19 cellular contexts compared by ENCODE assay signal in genomic region chr4:181845617-181846016, GRCh38.
A peak's percentile ranks its signal among the peaks of the same experiment; 100 is the strongest.
DNase-seq lines count a peak whose midpoint lies in the region; ATAC-seq, FAIRE-seq and TF ChIP-seq lines count a peak whose summit lies in the region.
"Had no signal": no experiment of that assay in that cellular context is flagged by ENCODE, and none has a peak within 500 bp of the region (broad histone marks: within the 10 kb centered on the region; RNA-seq: fewer than 3 reads in every experiment).

No MANE protein-coding gene starts in this region.

- H3K36me3 Mint-ChIP-seq in MCF 10A (ENCODE audit: insufficient read depth, unreplicated experiment) = no peaks in the 10 kb centered on the region
- H3K36me3 Mint-ChIP-seq in WTC11 = no peaks in the 10 kb centered on the region
- no peaks in the 10 kb centered on the region for H3K36me3 Mint-ChIP-seq in endothelial cell (ENCODE audit: low read depth, unreplicated experiment)
- H3K36me3 Mint-ChIP-seq: CD4-positive, CD25-positive, alpha-beta regulatory T cell; IgD-negative memory B cell had no signal

- H3K4me1 Mint-ChIP-seq in MCF 10A (ENCODE audit: insufficient read depth, unreplicated experiment) (peaks cover 7% of the 10 kb centered on the region), WTC11 (no peaks in the 10 kb centered on the region), endothelial cell (ENCODE audit: unreplicated experiment) (peaks cover under 1% of the 10 kb centered on the region)
- H3K4me1 Mint-ChIP-seq: CD4-positive, CD25-positive, alpha-beta regulatory T cell; IgD-negative memory B cell had no signal

- H3K27me3 ChIP-seq in breast epithelium (no peaks in the 10 kb centered on the region), bronchial epithelial cell (ENCODE audit: control insufficient read depth, insufficient read depth, low read length) (no peaks in the 10 kb centered on the region)
- H3K27me3 ChIP-seq: BLaER1 had no signal

- no peak overlapping the region for H3K27ac Mint-ChIP-seq in MCF 10A (ENCODE audit: low read depth, unreplicated experiment)
- H3K27ac Mint-ChIP-seq in WTC11 = no peak overlapping the region
- H3K27ac Mint-ChIP-seq in endothelial cell (ENCODE audit: unreplicated experiment) = no peak overlapping the region
- H3K27ac Mint-ChIP-seq: CD4-positive, CD25-positive, alpha-beta regulatory T cell; IgD-negative memory B cell had no signal

- DNase-seq in MCF 10A (ENCODE audit: unreplicated experiment) = peak; percentile 42
- no peak for DNase-seq in breast epithelium (ENCODE audit: low spot score in 2 of 2)
- DNase-seq in bronchial epithelial cell (ENCODE audit: low read depth) = peak; percentile 51
- DNase-seq in WTC11 (ENCODE audit: low spot score) = no peak
- DNase-seq in endothelial cell (ENCODE audit: low spot score) = no peak
- DNase-seq: 8988T; AML-193; Calu3; CD4-positive, CD25-positive, alpha-beta regulatory T cell; DMS 273 treated with DMSO at 0.1 percent for 48 hours; DND-41; GDM1 had no signal

- H3K27me3 Mint-ChIP-seq in MCF 10A (ENCODE audit: insufficient read depth, unreplicated experiment) (no peaks in the 10 kb centered on the region), WTC11 (ENCODE audit: low read depth) (no peaks in the 10 kb centered on the region), endothelial cell (ENCODE audit: unreplicated experiment) (peaks cover 2% of the 10 kb centered on the region)
- H3K27me3 Mint-ChIP-seq: CD4-positive, CD25-positive, alpha-beta regulatory T cell; IgD-negative memory B cell had no signal

- no peak for TF ChIP-seq CTCF in MCF 10A (IDR thresholded peaks at IDR 0.05; ENCODE audit: unreplicated experiment)
- TF ChIP-seq CTCF in breast epithelium (IDR thresholded peaks at IDR 0.05) = no peak
- TF ChIP-seq CTCF in bronchial epithelial cell (IDR thresholded peaks at IDR 0.05; ENCODE audit: insufficient read depth, low read length, severe bottlenecking) = no peak
- TF ChIP-seq CTCF in WTC11 (IDR thresholded peaks at IDR 0.05) = no peak
- no peak for TF ChIP-seq CTCF in endothelial cell (IDR thresholded peaks at IDR 0.05; ENCODE audit: unreplicated experiment)

- ATAC-seq in esophagus mucosa = peak; percentile 73
- ATAC-seq in WTC11 = no peak
- ATAC-seq in HG02623 (IDR thresholded peaks at IDR 0.05; ENCODE audit: unreplicated experiment) = no peak
- ATAC-seq: HCT116 had no signal

- no peaks in the 10 kb centered on the region for H3K9me3 Mint-ChIP-seq in MCF 10A (ENCODE audit: unreplicated experiment)
- H3K9me3 Mint-ChIP-seq in WTC11 = no peaks in the 10 kb centered on the region
- H3K9me3 Mint-ChIP-seq in endothelial cell (ENCODE audit: unreplicated experiment) = no peaks in the 10 kb centered on the region
- H3K9me3 Mint-ChIP-seq: IgD-negative memory B cell had no signal

- H3K4me3 Mint-ChIP-seq in MCF 10A (ENCODE audit: unreplicated experiment) (no peak overlapping the region), WTC11 (no peak overlapping the region), endothelial cell (ENCODE audit: unreplicated experiment) (no peak overlapping the region)
- H3K4me3 Mint-ChIP-seq: CD4-positive, CD25-positive, alpha-beta regulatory T cell; IgD-negative memory B cell had no signal

- FAIRE-seq in bronchial epithelial cell (lab: Jason Lieb, UNC) = no peak
- FAIRE-seq: GM19239, H54 had no signal

- CTCF ChIA-PET in MCF 10A (lab: Yijun Ruan, JAX) = no interaction called here
- CTCF ChIA-PET in WTC11 (lab: Charles Lee) = no interaction called here

- no peak for TF ChIP-seq POLR2A in breast epithelium (IDR thresholded peaks at IDR 0.05)

- no TSS peak for BruUV-seq in MCF 10A (replicated peaks; lab: Mats Ljungman, UMichigan)

- H3K36me3 ChIP-seq in breast epithelium (no peaks in the 10 kb centered on the region), bronchial epithelial cell (ENCODE audit: control insufficient read depth, insufficient read depth, low read length) (no peaks in the 10 kb centered on the region)
- H3K36me3 ChIP-seq: BLaER1 had no signal

- H3K9me3 ChIP-seq in breast epithelium = peaks cover 0 to 3% of the 10 kb centered on the region in 2 donors
- H3K9me3 ChIP-seq: BLaER1 had no signal

- no peaks in the 10 kb centered on the region for H3K4me1 ChIP-seq in breast epithelium
- H3K4me1 ChIP-seq: BLaER1 had no signal

- no peak overlapping the region for H3K4me3 ChIP-seq in breast epithelium
- no peak overlapping the region for H3K4me3 ChIP-seq in bronchial epithelial cell (ENCODE audit: low read depth, low read length)
- H3K4me3 ChIP-seq: BLaER1 had no signal

- intact Hi-C loops in MCF 10A (cut with micrococcal nuclease) = no loop called here
- intact Hi-C loops in breast epithelium (cut with DNase I; ENCODE audit: low total_unique reads) = no loop called here

- POLR2A ChIA-PET in MCF 10A (lab: Yijun Ruan, JAX) (no interaction called here), WTC11 (lab: Charles Lee) (no interaction called here)

- H3K27ac ChIP-seq in breast epithelium = no peak overlapping the region
- H3K27ac ChIP-seq: BLaER1 had no signal

TF ChIP-seq in WTC11, 78 proteins besides CTCF, POLR2A, EP300 and RAD21 (continues in another document):
- TF ChIP-seq HMGA2 (CRISPR knock-in tag; IDR thresholded peaks at IDR 0.05) = no peak
- TF ChIP-seq ZBTB21 (CRISPR knock-in tag; IDR thresholded peaks at IDR 0.05; ENCODE audit: borderline replicate concordance) = no peak
- no peak for TF ChIP-seq JUN (CRISPR knock-in tag; IDR thresholded peaks at IDR 0.05)
- no peak for TF ChIP-seq ATF3 (CRISPR knock-in tag; conservative IDR thresholded peaks at IDR 0.05)
- TF ChIP-seq, protein P1, sequence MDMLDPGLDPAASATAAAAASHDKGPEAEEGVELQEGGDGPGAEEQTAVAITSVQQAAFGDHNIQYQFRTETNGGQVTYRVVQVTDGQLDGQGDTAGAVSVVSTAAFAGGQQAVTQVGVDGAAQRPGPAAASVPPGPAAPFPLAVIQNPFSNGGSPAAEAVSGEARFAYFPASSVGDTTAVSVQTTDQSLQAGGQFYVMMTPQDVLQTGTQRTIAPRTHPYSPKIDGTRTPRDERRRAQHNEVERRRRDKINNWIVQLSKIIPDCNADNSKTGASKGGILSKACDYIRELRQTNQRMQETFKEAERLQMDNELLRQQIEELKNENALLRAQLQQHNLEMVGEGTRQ (CRISPR knock-in tag; IDR thresholded peaks at IDR 0.05) = no peak
- TF ChIP-seq, protein P2, sequence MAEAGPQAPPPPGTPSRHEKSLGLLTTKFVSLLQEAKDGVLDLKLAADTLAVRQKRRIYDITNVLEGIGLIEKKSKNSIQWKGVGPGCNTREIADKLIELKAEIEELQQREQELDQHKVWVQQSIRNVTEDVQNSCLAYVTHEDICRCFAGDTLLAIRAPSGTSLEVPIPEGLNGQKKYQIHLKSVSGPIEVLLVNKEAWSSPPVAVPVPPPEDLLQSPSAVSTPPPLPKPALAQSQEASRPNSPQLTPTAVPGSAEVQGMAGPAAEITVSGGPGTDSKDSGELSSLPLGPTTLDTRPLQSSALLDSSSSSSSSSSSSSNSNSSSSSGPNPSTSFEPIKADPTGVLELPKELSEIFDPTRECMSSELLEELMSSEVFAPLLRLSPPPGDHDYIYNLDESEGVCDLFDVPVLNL (CRISPR knock-in tag; IDR thresholded peaks at IDR 0.05; ENCODE audit: borderline replicate concordance, low read depth) = no peak
- TF ChIP-seq, protein P3, sequence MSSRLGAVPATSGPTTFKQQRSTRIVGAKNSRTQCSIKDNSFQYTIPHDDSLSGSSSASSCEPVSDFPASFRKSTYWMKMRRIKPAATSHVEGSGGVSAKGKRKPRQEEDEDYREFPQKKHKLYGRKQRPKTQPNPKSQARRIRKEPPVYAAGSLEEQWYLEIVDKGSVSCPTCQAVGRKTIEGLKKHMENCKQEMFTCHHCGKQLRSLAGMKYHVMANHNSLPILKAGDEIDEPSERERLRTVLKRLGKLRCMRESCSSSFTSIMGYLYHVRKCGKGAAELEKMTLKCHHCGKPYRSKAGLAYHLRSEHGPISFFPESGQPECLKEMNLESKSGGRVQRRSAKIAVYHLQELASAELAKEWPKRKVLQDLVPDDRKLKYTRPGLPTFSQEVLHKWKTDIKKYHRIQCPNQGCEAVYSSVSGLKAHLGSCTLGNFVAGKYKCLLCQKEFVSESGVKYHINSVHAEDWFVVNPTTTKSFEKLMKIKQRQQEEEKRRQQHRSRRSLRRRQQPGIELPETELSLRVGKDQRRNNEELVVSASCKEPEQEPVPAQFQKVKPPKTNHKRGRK (CRISPR knock-in tag; IDR thresholded peaks at IDR 0.05; ENCODE audit: borderline replicate concordance) = no peak
- no peak for TF ChIP-seq RELA (CRISPR knock-in tag; IDR thresholded peaks at IDR 0.05; ENCODE audit: borderline replicate concordance)
- no peak for TF ChIP-seq EMX1 (CRISPR knock-in tag; IDR thresholded peaks at IDR 0.05)
- no peak for TF ChIP-seq AR (CRISPR knock-in tag; IDR thresholded peaks at IDR 0.05)

Comparison
In these comparisons a context has a peak if more than half of its experiments do, and no peak if none do; other contexts are left out.
1. DNase-seq: peak in MCF 10A (single experiment) and bronchial epithelial cell (single experiment); none in breast epithelium (0 of 2), WTC11 (single experiment) and endothelial cell (single experiment).